In the genomic region with DNA sequence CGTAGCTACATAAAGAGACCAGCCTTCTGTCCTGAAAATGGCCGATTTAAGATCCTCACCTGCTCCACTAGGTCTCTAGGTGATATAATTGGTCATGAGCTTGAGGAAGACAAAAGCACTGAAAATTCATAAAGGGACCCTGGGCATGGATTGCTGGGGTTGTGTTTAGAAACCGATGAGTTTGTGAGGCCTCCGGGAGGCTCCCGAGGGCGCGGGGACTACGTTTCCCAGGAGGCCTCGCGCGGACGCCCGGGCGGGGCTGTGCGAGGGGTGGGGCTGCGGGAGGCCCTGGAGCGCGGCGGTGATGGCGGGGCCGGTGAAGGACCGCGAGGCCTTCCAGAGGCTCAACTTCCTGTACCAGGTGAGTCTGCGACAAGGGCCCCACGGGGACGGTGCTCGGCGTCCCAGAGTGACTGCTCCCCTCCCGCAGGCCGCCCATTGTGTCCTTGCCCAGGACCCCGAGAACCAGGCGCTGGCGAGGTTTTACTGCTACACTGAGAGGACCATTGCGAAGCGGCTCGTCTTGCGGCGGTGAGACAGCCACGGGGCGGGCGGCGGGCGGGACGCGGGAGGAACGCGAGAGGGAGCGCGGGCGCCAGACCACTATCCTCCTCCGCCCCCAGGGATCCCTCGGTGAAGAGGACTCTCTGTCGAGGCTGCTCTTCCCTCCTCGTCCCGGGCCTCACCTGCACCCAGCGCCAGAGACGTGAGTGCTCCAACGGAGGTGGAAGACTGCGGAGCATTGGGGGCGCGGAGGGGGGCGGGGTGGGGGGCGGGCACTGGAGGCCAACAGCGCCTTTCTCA, we compare ENCODE assay signal across 8 cellular contexts. TPM values are rescaled to one million over a fixed set of nuclear protein-coding genes. Genes with fewer than 3 reads are reported as not detected.
DNase-seq lines count a peak whose midpoint lies in the region; ATAC-seq lines count a peak whose summit lies in the region.

Gene RPP21, plus strand, starts transcription at position 289 of the 804 bp plus-strand sequence. Its CDS starts 16 bp downstream, at position 305.

- DNase-seq in DMS 273 treated with DMSO at 0.1 percent for 48 hours (lab: John Stamatoyannopoulos, UW): peak; percentile 55
- DNase-seq in OCI-M2 (lab: John Stamatoyannopoulos, UW; ENCODE audit: unreplicated experiment): peak; percentile 48
- peak; percentile 88 for DNase-seq in activated T-cell treated with anti-CD3 and anti-CD28 coated beads for 48 hours (ENCODE audit: low read depth)
- DNase-seq in epithelial cell of prostate (ENCODE audit: low read depth, low spot score): no peak
- DNase-seq in stimulated activated CD8-positive, alpha-beta memory T cell treated with anti-CD3 and anti-CD28 coated beads, Interleukin-4, amount 100 ng/mL, for 4 hours (ENCODE audit: low read depth in 2 of 2, low spot score in 1 of 2): peak; percentile 65 to 77

- no peaks in the 10 kb centered on the region for H3K27me3 ChIP-seq in mucosa of rectum (ENCODE audit: control insufficient read depth in 2 of 2, insufficient read depth in 2 of 2, low read length in 2 of 2)

- H3K36me3 ChIP-seq in mucosa of rectum (ENCODE audit: control insufficient read depth in 2 of 2, insufficient read depth in 2 of 2, low read length in 2 of 2): peaks cover 16 to 26% of the 10 kb centered on the region in 2 donors

- peak within 1 kb of the TSS; percentile 74 to 84 for H3K9ac ChIP-seq in mucosa of rectum (ENCODE audit: low read depth in 1 of 2, low read length in 2 of 2)

- peaks cover 16 to 23% (median 21%) of the 10 kb centered on the region in 3 donors for H3K4me1 Mint-ChIP-seq in IgD-negative memory B cell

- peak within 1 kb of the TSS; percentile 89 to 98 (median 94) for H3K4me3 Mint-ChIP-seq in IgD-negative memory B cell

- peaks cover 6% of the 10 kb centered on the region for H3K36me3 Mint-ChIP-seq in IgD-negative memory B cell

- H3K27ac Mint-ChIP-seq in IgD-negative memory B cell: peak within 1 kb of the TSS; percentile 89 to 95 (median 94)

- H3K4me3 ChIP-seq in mucosa of rectum (ENCODE audit: low read length in 2 of 2): peak within 1 kb of the TSS; percentile 81 to 89

- H3K27me3 Mint-ChIP-seq in IgD-negative memory B cell: peaks cover 1% of the 10 kb centered on the region

- no peaks in the 10 kb centered on the region for H3K9me3 ChIP-seq in mucosa of rectum (ENCODE audit: control insufficient read depth in 2 of 2, low read length in 2 of 2)

- H3K27ac ChIP-seq in epithelial cell of prostate (peak within 1 kb of the TSS; percentile 55), mucosa of rectum (ENCODE audit: low read depth in 2 of 2, low read length in 2 of 2) (peak within 1 kb of the TSS; percentile 86 to 88)

- peak; percentile 97 for ATAC-seq in GM21529 (IDR thresholded peaks at IDR 0.05; ENCODE audit: unreplicated experiment)

- H3K9me3 Mint-ChIP-seq in IgD-negative memory B cell: no peaks in the 10 kb centered on the region

- H3K4me1 ChIP-seq in mucosa of rectum (ENCODE audit: control insufficient read depth in 2 of 2, insufficient read depth in 2 of 2, low read length in 2 of 2): peaks cover 0 to 10% of the 10 kb centered on the region in 2 donors

RNA-seq across cellular contexts. Expression of gene RPP21, which starts in this region (rescaled TPM):
- polyA plus RNA-seq in IgD-negative memory B cell: 89.1 TPM
